Comparison of ENCODE assay signal across 19 cellular contexts in the genomic region with DNA sequence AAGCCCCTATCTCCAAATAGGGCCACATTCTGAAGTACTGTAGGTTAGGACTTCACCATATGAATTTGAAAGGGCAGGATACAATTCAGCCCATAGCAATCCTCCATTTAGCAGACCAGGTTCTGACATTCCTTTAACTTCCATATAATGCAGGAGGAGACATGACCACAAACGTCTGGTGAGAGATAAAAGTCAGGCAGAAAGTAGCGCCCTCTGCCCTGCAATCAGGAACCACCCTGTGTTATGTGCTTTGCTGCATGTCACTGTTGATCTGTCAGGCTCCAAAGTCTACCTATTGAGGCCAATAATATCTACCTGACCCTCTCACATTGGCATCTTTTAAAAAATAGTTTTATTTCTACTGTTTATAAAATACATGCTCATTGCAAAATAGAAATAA.
"Had no signal": no experiment of that assay in that cellular context is flagged by ENCODE, and none has a peak within 500 bp of the region (broad histone marks: within the 10 kb centered on the region; RNA-seq: fewer than 3 reads in every experiment).

No MANE protein-coding gene starts in this region.

- H3K27me3 ChIP-seq: cardiac muscle cell, right atrium auricular region, tibial nerve, vagina had no signal

- ATAC-seq: activated CD8-positive, alpha-beta T cell treated with anti-CD3 and anti-CD28 coated beads for 36 hours; left ventricle myocardium superior; naive thymus-derived CD4-positive, alpha-beta T cell had no signal

- H3K27ac Mint-ChIP-seq: activated CD8-positive, alpha-beta T cell treated with anti-CD3 and anti-CD28 coated beads for 36 hours; activated naive CD8-positive, alpha-beta T cell treated with anti-CD3 and anti-CD28 coated beads, Interleukin-2, amount 10 ng/mL, durations not matched to agents 7 days and 5 days; activated T-helper 2 cell treated with anti-CD3 and anti-CD28 coated beads, Interferon-gamma antibody, Interleukin-2, Interleukin-4, amounts not matched to agents 10 μg/mL and 5 μg/mL and 100 μg/mL, durations not matched to agents 14 hours and 24 hours and 36 hours; stimulated activated naive CD8-positive, alpha-beta T cell treated with anti-CD3 and anti-CD28 coated beads, Interleukin-15, Interleukin-2, amounts not matched to agents 100 ng/mL and 50 ng/mL, for 24 hours had no signal

- H3K27ac ChIP-seq: cardiac muscle cell, prostate gland, right atrium auricular region, tibial nerve, vagina had no signal

- H3K9me3 Mint-ChIP-seq: activated CD8-positive, alpha-beta T cell treated with anti-CD3 and anti-CD28 coated beads for 36 hours; activated naive CD8-positive, alpha-beta T cell treated with anti-CD3 and anti-CD28 coated beads, Interleukin-2, amount 10 ng/mL, durations not matched to agents 7 days and 5 days; activated T-helper 2 cell treated with anti-CD3 and anti-CD28 coated beads, Interferon-gamma antibody, Interleukin-2, Interleukin-4, amounts not matched to agents 10 μg/mL and 5 μg/mL and 100 μg/mL, durations not matched to agents 14 hours and 24 hours and 36 hours; naive thymus-derived CD4-positive, alpha-beta T cell; stimulated activated naive CD8-positive, alpha-beta T cell treated with anti-CD3 and anti-CD28 coated beads, Interleukin-15, Interleukin-2, amounts not matched to agents 100 ng/mL and 50 ng/mL, for 24 hours had no signal

- H3K4me3 Mint-ChIP-seq: activated CD8-positive, alpha-beta T cell treated with anti-CD3 and anti-CD28 coated beads for 36 hours; activated naive CD8-positive, alpha-beta T cell treated with anti-CD3 and anti-CD28 coated beads, Interleukin-2, amount 10 ng/mL, durations not matched to agents 7 days and 5 days; naive thymus-derived CD4-positive, alpha-beta T cell; stimulated activated naive CD8-positive, alpha-beta T cell treated with anti-CD3 and anti-CD28 coated beads, Interleukin-15, Interleukin-2, amounts not matched to agents 100 ng/mL and 50 ng/mL, for 24 hours had no signal

- H3K4me1 ChIP-seq: prostate gland, right atrium auricular region, tibial nerve, vagina had no signal

- DNase-seq: activated CD4-positive, alpha-beta T cell treated with anti-CD3 and anti-CD28 coated beads for 48 hours; activated CD4-positive, CD25-positive, alpha-beta regulatory T cell; activated CD8-positive, alpha-beta T cell treated with anti-CD3 and anti-CD28 coated beads for 36 hours; activated naive CD4-positive, alpha-beta T cell treated with Interleukin-2 at 50 U/mL for 16 hours; activated naive CD8-positive, alpha-beta T cell treated with anti-CD3 and anti-CD28 coated beads, Interleukin-2, amount 10 ng/mL, durations not matched to agents 7 days and 5 days; activated T-cell treated with anti-CD3 and anti-CD28 coated beads, Interleukin-2, amount 50 U/mL, for 1 hour; amygdala; dermis blood vessel endothelial cell; effector memory CD4-positive, alpha-beta T cell; glutamatergic neuron; left ventricle myocardium superior; naive thymus-derived CD4-positive, alpha-beta T cell had no signal

- H3K27me3 Mint-ChIP-seq: activated CD8-positive, alpha-beta T cell treated with anti-CD3 and anti-CD28 coated beads for 36 hours; activated naive CD8-positive, alpha-beta T cell treated with anti-CD3 and anti-CD28 coated beads, Interleukin-2, amount 10 ng/mL, durations not matched to agents 7 days and 5 days; naive thymus-derived CD4-positive, alpha-beta T cell; stimulated activated naive CD8-positive, alpha-beta T cell treated with anti-CD3 and anti-CD28 coated beads, Interleukin-15, Interleukin-2, amounts not matched to agents 100 ng/mL and 50 ng/mL, for 24 hours had no signal
